In the genomic region with DNA sequence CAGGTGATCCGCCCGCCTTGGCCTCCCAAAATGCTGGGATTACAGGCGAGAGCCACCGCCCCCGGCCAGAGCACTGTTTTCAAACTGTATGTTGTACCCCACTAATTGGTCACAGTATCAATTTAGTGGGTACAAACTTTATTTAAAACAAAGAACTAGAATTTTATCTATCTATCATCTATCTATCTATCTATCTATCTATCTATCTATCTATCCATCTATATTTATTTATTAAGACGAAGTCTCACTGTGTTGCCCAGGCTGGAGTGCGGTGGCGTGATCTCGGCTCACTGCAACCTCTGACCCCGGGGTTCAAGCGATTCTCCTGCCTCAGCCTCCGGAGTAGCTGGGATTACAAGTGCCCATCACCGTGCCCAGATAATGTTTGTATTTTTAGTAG, we compare ENCODE assay signal across 7 cellular contexts. TPM values are rescaled to one million over a fixed set of nuclear protein-coding genes. Genes with fewer than 3 reads are reported as not detected.
DNase-seq lines count a peak whose midpoint lies in the region; ATAC-seq and TF ChIP-seq lines count a peak whose summit lies in the region.
"Not testable (repeated sequence)": the region's sequence is repeated elsewhere in the genome, so short reads cannot be mapped to it uniquely, and the experiment has no call there.

No MANE protein-coding gene starts in this region.

- H3K9me3 Mint-ChIP-seq in CD4-positive, alpha-beta T cell; activated CD8-positive, alpha-beta T cell treated with anti-CD3 and anti-CD28 coated beads, Interleukin-2, amount 10 ng/mL, durations not matched to agents 7 days and 5 days (ENCODE audit: insufficient read depth); activated naive CD4-positive, alpha-beta T cell treated with anti-CD3 and anti-CD28 coated beads for 36 hours; dendritic cell treated with granulocyte-macrophage colony-stimulating factor and Interleukin-4, amounts not matched to agents 40 ng/mL and 50 ng/mL, for 4 days; naive thymus-derived CD8-positive, alpha-beta T cell; progenitor cell of endocrine pancreas (ENCODE audit: low read depth): not testable (repeated sequence)

- H3K27ac Mint-ChIP-seq in CD4-positive, alpha-beta T cell; activated CD8-positive, alpha-beta T cell treated with anti-CD3 and anti-CD28 coated beads, Interleukin-2, amount 10 ng/mL, durations not matched to agents 7 days and 5 days; activated naive CD4-positive, alpha-beta T cell treated with anti-CD3 and anti-CD28 coated beads for 36 hours; progenitor cell of endocrine pancreas: not testable (repeated sequence)
- peak overlapping the region; percentile 99 for H3K27ac Mint-ChIP-seq in dendritic cell treated with granulocyte-macrophage colony-stimulating factor and Interleukin-4, amounts not matched to agents 40 ng/mL and 50 ng/mL, for 4 days
- peak overlapping the region in 3 of 10 donors; percentile 11 to 63 (median 43) for H3K27ac Mint-ChIP-seq in naive thymus-derived CD8-positive, alpha-beta T cell

- not testable (repeated sequence) for H3K4me1 ChIP-seq in MM.1S (ENCODE audit: low read length)

- not testable (repeated sequence) for H3K36me3 Mint-ChIP-seq in CD4-positive, alpha-beta T cell (ENCODE audit: low read depth); activated CD8-positive, alpha-beta T cell treated with anti-CD3 and anti-CD28 coated beads, Interleukin-2, amount 10 ng/mL, durations not matched to agents 7 days and 5 days (ENCODE audit: low read depth); activated naive CD4-positive, alpha-beta T cell treated with anti-CD3 and anti-CD28 coated beads for 36 hours (ENCODE audit: low read depth); dendritic cell treated with granulocyte-macrophage colony-stimulating factor and Interleukin-4, amounts not matched to agents 40 ng/mL and 50 ng/mL, for 4 days (ENCODE audit: low read depth); naive thymus-derived CD8-positive, alpha-beta T cell; progenitor cell of endocrine pancreas (ENCODE audit: insufficient read depth)

- DNase-seq in CD4-positive, alpha-beta T cell; MM.1S; activated CD8-positive, alpha-beta T cell treated with anti-CD3 and anti-CD28 coated beads, Interleukin-2, amount 10 ng/mL, durations not matched to agents 7 days and 5 days; activated naive CD4-positive, alpha-beta T cell treated with anti-CD3 and anti-CD28 coated beads for 36 hours; naive thymus-derived CD8-positive, alpha-beta T cell; progenitor cell of endocrine pancreas (ENCODE audit: low spot score, unreplicated experiment): not testable (repeated sequence)

- H3K4me1 Mint-ChIP-seq in CD4-positive, alpha-beta T cell (ENCODE audit: low read depth): peaks cover 20% of the 10 kb centered on the region
- H3K4me1 Mint-ChIP-seq in activated CD8-positive, alpha-beta T cell treated with anti-CD3 and anti-CD28 coated beads, Interleukin-2, amount 10 ng/mL, durations not matched to agents 7 days and 5 days (ENCODE audit: low read depth): peaks cover 21% of the 10 kb centered on the region
- peaks cover 15% of the 10 kb centered on the region for H3K4me1 Mint-ChIP-seq in activated naive CD4-positive, alpha-beta T cell treated with anti-CD3 and anti-CD28 coated beads for 36 hours (ENCODE audit: low read depth)
- H3K4me1 Mint-ChIP-seq in dendritic cell treated with granulocyte-macrophage colony-stimulating factor and Interleukin-4, amounts not matched to agents 40 ng/mL and 50 ng/mL, for 4 days (ENCODE audit: low read depth): peaks cover 28% of the 10 kb centered on the region
- peaks cover 16 to 29% (median 25%) of the 10 kb centered on the region in 4 donors for H3K4me1 Mint-ChIP-seq in naive thymus-derived CD8-positive, alpha-beta T cell
- not testable (repeated sequence) for H3K4me1 Mint-ChIP-seq in progenitor cell of endocrine pancreas (ENCODE audit: low read depth)

- POLR2A ChIA-PET in CD4-positive, alpha-beta T cell (lab: Charles Lee): interaction anchor here (2.1 to 2.3 kb wide), 2 partner anchors 13 to 49 kb away, joined by 10 to 17 read pairs; a partner anchor contains a TSS
- POLR2A ChIA-PET in activated CD8-positive, alpha-beta T cell treated with anti-CD3 and anti-CD28 coated beads, Interleukin-2, amount 10 ng/mL, durations not matched to agents 7 days and 5 days (lab: Charles Lee): interaction anchor here (1.0 kb wide), 1 partner anchor 47 kb away, joined by 4 read pairs; no protein-coding TSS in a partner anchor
- POLR2A ChIA-PET in naive thymus-derived CD8-positive, alpha-beta T cell (lab: Charles Lee): interaction anchor here (1.7 to 3.7 kb wide), 4 partner anchors 10 to 49 kb away, joined by 9 to 29 read pairs (median 16); a partner anchor contains a TSS

- H3K9me2 ChIP-seq in MM.1S (replicated peaks; ENCODE audit: insufficient read depth, low read length): not testable (repeated sequence)

- not testable (repeated sequence) for H3K27me3 Mint-ChIP-seq in CD4-positive, alpha-beta T cell; activated CD8-positive, alpha-beta T cell treated with anti-CD3 and anti-CD28 coated beads, Interleukin-2, amount 10 ng/mL, durations not matched to agents 7 days and 5 days (ENCODE audit: low read depth); activated naive CD4-positive, alpha-beta T cell treated with anti-CD3 and anti-CD28 coated beads for 36 hours (ENCODE audit: low read depth); dendritic cell treated with granulocyte-macrophage colony-stimulating factor and Interleukin-4, amounts not matched to agents 40 ng/mL and 50 ng/mL, for 4 days; naive thymus-derived CD8-positive, alpha-beta T cell; progenitor cell of endocrine pancreas

- not testable (repeated sequence) for ATAC-seq in CD4-positive, alpha-beta T cell (ENCODE audit: poor library complexity); activated CD8-positive, alpha-beta T cell treated with anti-CD3 and anti-CD28 coated beads, Interleukin-2, amount 10 ng/mL, durations not matched to agents 7 days and 5 days; naive thymus-derived CD8-positive, alpha-beta T cell

- H2AFZ ChIP-seq in MM.1S (ENCODE audit: low read length): not testable (repeated sequence)

- not testable (repeated sequence) for H3K9me3 ChIP-seq in CD4-positive, alpha-beta T cell (ENCODE audit: control insufficient read depth, low read length); MM.1S (replicated peaks; ENCODE audit: insufficient read depth, low read length)

- not testable (repeated sequence) for H3K27me3 ChIP-seq in CD4-positive, alpha-beta T cell (ENCODE audit: control insufficient read depth, insufficient read depth, low read length); MM.1S (replicated peaks; ENCODE audit: insufficient read depth, low read length)

- not testable (repeated sequence) for TF ChIP-seq CTCF in CD4-positive, alpha-beta T cell (IDR thresholded peaks at IDR 0.05); MM.1S (IDR thresholded peaks at IDR 0.05; ENCODE audit: low read length); progenitor cell of endocrine pancreas (IDR thresholded peaks at IDR 0.05; ENCODE audit: unreplicated experiment)

- H3K27ac ChIP-seq in CD4-positive, alpha-beta T cell (ENCODE audit: low read depth, low read length); MM.1S (ENCODE audit: low read length): not testable (repeated sequence)

- CTCF ChIA-PET in CD4-positive, alpha-beta T cell (lab: Charles Lee): interaction anchor here (1.0 kb wide), 1 partner anchor 36 kb away, joined by 5 read pairs; a partner anchor contains a TSS
- CTCF ChIA-PET in activated CD8-positive, alpha-beta T cell treated with anti-CD3 and anti-CD28 coated beads, Interleukin-2, amount 10 ng/mL, durations not matched to agents 7 days and 5 days (lab: Charles Lee): interaction anchor here (1.8 to 7.0 kb wide), 2 partner anchors 16 to 47 kb away, joined by 6 to 86 read pairs; no protein-coding TSS in a partner anchor
- CTCF ChIA-PET in activated naive CD4-positive, alpha-beta T cell treated with anti-CD3 and anti-CD28 coated beads for 36 hours (lab: Charles Lee): interaction anchor here (1.1 kb wide), 1 partner anchor 40 kb away, joined by 3 read pairs; no protein-coding TSS in a partner anchor

- peaks cover 16% of the 10 kb centered on the region for H3K79me2 ChIP-seq in MM.1S (ENCODE audit: low read length)

- peak overlapping the region; percentile 58 for H3K4me3 Mint-ChIP-seq in CD4-positive, alpha-beta T cell
- H3K4me3 Mint-ChIP-seq in activated CD8-positive, alpha-beta T cell treated with anti-CD3 and anti-CD28 coated beads, Interleukin-2, amount 10 ng/mL, durations not matched to agents 7 days and 5 days: peak overlapping the region; percentile 31
- H3K4me3 Mint-ChIP-seq in activated naive CD4-positive, alpha-beta T cell treated with anti-CD3 and anti-CD28 coated beads for 36 hours: peak overlapping the region; percentile 91
- not testable (repeated sequence) for H3K4me3 Mint-ChIP-seq in dendritic cell treated with granulocyte-macrophage colony-stimulating factor and Interleukin-4, amounts not matched to agents 40 ng/mL and 50 ng/mL, for 4 days
- peak overlapping the region in 6 of 10 donors; percentile 31 to 96 (median 50) for H3K4me3 Mint-ChIP-seq in naive thymus-derived CD8-positive, alpha-beta T cell
- peak overlapping the region; percentile 33 for H3K4me3 Mint-ChIP-seq in progenitor cell of endocrine pancreas (ENCODE audit: low read depth)

- H3K4me2 ChIP-seq in MM.1S (ENCODE audit: low read depth, low read length): peak overlapping the region; percentile 80; the same call in 1 of the 2 replicates

- H3K9ac ChIP-seq in MM.1S (ENCODE audit: low read length): not testable (repeated sequence)

- H3K4me3 ChIP-seq in MM.1S (ENCODE audit: low read length): not testable (repeated sequence)

- intact Hi-C loops in CD4-positive, alpha-beta T cell (cut with DNase I, micrococcal nuclease): loop anchor here (5.0 to 10.0 kb wide), 2 partner anchors 41 to 1508 kb away; a partner anchor contains a TSS
- intact Hi-C loops in activated naive CD4-positive, alpha-beta T cell treated with anti-CD3 and anti-CD28 coated beads for 36 hours (cut with micrococcal nuclease); dendritic cell treated with granulocyte-macrophage colony-stimulating factor and Interleukin-4, amounts not matched to agents 40 ng/mL and 50 ng/mL, for 4 days (cut with micrococcal nuclease): not testable (repeated sequence)

- H4K20me1 ChIP-seq in MM.1S (ENCODE audit: insufficient read depth, low read length): not testable (repeated sequence)

- H3F3A ChIP-seq in MM.1S (ENCODE audit: insufficient read depth, low read length): not testable (repeated sequence)

- H3K36me3 ChIP-seq in MM.1S (replicated peaks; ENCODE audit: insufficient read depth, low read length): not testable (repeated sequence)

RNA-seq across cellular contexts. Expression of a gene that starts 1.4 kb away (rescaled TPM):
- total RNA-seq in CD4-positive, alpha-beta T cell: 1 to 10 TPM; 8.9 to 9.6 TPM
- total RNA-seq in activated CD8-positive, alpha-beta T cell treated with anti-CD3 and anti-CD28 coated beads, Interleukin-2, amount 10 ng/mL, durations not matched to agents 7 days and 5 days: 10 to 100 TPM; 24.9 to 27.1 TPM
- 10 to 100 TPM; 31.5 to 34.5 TPM for total RNA-seq in activated naive CD4-positive, alpha-beta T cell treated with anti-CD3 and anti-CD28 coated beads for 36 hours
- 10 to 100 TPM; 32.0 to 37.7 TPM for total RNA-seq in naive thymus-derived CD8-positive, alpha-beta T cell
- 10 to 100 TPM; 25.9 to 37.9 (median 34.3) TPM for polyA plus RNA-seq in naive thymus-derived CD8-positive, alpha-beta T cell
- 30.0 and 30.3 TPM in 2 replicates for total RNA-seq in progenitor cell of endocrine pancreas

RNA-seq across cellular contexts. Expression of a gene that starts 26.0 kb away (rescaled TPM):
- 1 to 10 TPM; 5.4 to 6.9 TPM for total RNA-seq in CD4-positive, alpha-beta T cell
- total RNA-seq in activated CD8-positive, alpha-beta T cell treated with anti-CD3 and anti-CD28 coated beads, Interleukin-2, amount 10 ng/mL, durations not matched to agents 7 days and 5 days: 10 to 100 TPM; 27.6 to 31.9 TPM
- total RNA-seq in activated naive CD4-positive, alpha-beta T cell treated with anti-CD3 and anti-CD28 coated beads for 36 hours: 10 to 100 TPM; 19.7 to 23.1 TPM
- 1 to 10 TPM; 8.4 to 8.7 TPM for total RNA-seq in naive thymus-derived CD8-positive, alpha-beta T cell
- polyA plus RNA-seq in naive thymus-derived CD8-positive, alpha-beta T cell: 10 to 100 TPM in 2 of 3 donors, 1 to 10 TPM in 1; 8.0 to 12.7 (median 12.3) TPM
- total RNA-seq in progenitor cell of endocrine pancreas: 49.9 and 53.3 TPM in 2 replicates

RNA-seq across cellular contexts. Expression of a gene that starts 35.6 kb away (rescaled TPM):
- total RNA-seq in CD4-positive, alpha-beta T cell: 10 to 100 TPM; 37.4 to 37.7 TPM
- total RNA-seq in activated CD8-positive, alpha-beta T cell treated with anti-CD3 and anti-CD28 coated beads, Interleukin-2, amount 10 ng/mL, durations not matched to agents 7 days and 5 days: 10 to 100 TPM; 84.2 to 88.2 TPM
- 10 to 100 TPM; 48.1 to 49.7 TPM for total RNA-seq in activated naive CD4-positive, alpha-beta T cell treated with anti-CD3 and anti-CD28 coated beads for 36 hours
- total RNA-seq in naive thymus-derived CD8-positive, alpha-beta T cell: 10 to 100 TPM; 52.9 to 62.5 TPM
- polyA plus RNA-seq in naive thymus-derived CD8-positive, alpha-beta T cell: 100 to 1,000 TPM in 2 of 3 donors, 10 to 100 TPM in 1; 90.3 to 104 (median 101) TPM
- 109 and 115 TPM in 2 replicates for total RNA-seq in progenitor cell of endocrine pancreas

RNA-seq across cellular contexts. Expression of a gene that starts 41.5 kb away (rescaled TPM):
- 1 to 10 TPM; 3.6 to 4.1 TPM for total RNA-seq in CD4-positive, alpha-beta T cell
- 1 to 10 TPM; 7.1 to 7.3 TPM for total RNA-seq in activated CD8-positive, alpha-beta T cell treated with anti-CD3 and anti-CD28 coated beads, Interleukin-2, amount 10 ng/mL, durations not matched to agents 7 days and 5 days
- 1 to 10 TPM; 4.9 to 5.2 TPM for total RNA-seq in activated naive CD4-positive, alpha-beta T cell treated with anti-CD3 and anti-CD28 coated beads for 36 hours
- total RNA-seq in naive thymus-derived CD8-positive, alpha-beta T cell: 10 to 100 TPM; 14.8 to 18.4 TPM
- 10 to 100 TPM in 2 of 3 donors, 1 to 10 TPM in 1; 8.1 to 13.8 (median 10.7) TPM for polyA plus RNA-seq in naive thymus-derived CD8-positive, alpha-beta T cell
- total RNA-seq in progenitor cell of endocrine pancreas: 18.1 and 18.8 TPM in 2 replicates

RNA-seq across cellular contexts. Expression of a gene that starts 48.4 kb away (rescaled TPM):
- 100 to 1,000 TPM; 110 to 111 TPM for total RNA-seq in CD4-positive, alpha-beta T cell
- 10 to 100 TPM; 62.3 to 67.9 TPM for total RNA-seq in activated CD8-positive, alpha-beta T cell treated with anti-CD3 and anti-CD28 coated beads, Interleukin-2, amount 10 ng/mL, durations not matched to agents 7 days and 5 days
- 10 to 100 TPM; 73.8 to 75.1 TPM for total RNA-seq in activated naive CD4-positive, alpha-beta T cell treated with anti-CD3 and anti-CD28 coated beads for 36 hours
- 10 to 100 TPM; 79.1 to 86.6 TPM for total RNA-seq in naive thymus-derived CD8-positive, alpha-beta T cell
- polyA plus RNA-seq in naive thymus-derived CD8-positive, alpha-beta T cell: 10 to 100 TPM; 68.1 to 80.6 (median 74.3) TPM
- 52.8 and 53.8 TPM in 2 replicates for total RNA-seq in progenitor cell of endocrine pancreas
